1 cellular context compared by ENCODE assay signal in genomic region chr14:95307402-95308041, GRCh38.
TF ChIP-seq lines count a peak whose summit lies in the region.

No MANE protein-coding gene starts in this region.

TF ChIP-seq in HepG2, 621 proteins besides CTCF, POLR2A, EP300 and RAD21 (continued from another document):
- TF ChIP-seq, protein P1, sequence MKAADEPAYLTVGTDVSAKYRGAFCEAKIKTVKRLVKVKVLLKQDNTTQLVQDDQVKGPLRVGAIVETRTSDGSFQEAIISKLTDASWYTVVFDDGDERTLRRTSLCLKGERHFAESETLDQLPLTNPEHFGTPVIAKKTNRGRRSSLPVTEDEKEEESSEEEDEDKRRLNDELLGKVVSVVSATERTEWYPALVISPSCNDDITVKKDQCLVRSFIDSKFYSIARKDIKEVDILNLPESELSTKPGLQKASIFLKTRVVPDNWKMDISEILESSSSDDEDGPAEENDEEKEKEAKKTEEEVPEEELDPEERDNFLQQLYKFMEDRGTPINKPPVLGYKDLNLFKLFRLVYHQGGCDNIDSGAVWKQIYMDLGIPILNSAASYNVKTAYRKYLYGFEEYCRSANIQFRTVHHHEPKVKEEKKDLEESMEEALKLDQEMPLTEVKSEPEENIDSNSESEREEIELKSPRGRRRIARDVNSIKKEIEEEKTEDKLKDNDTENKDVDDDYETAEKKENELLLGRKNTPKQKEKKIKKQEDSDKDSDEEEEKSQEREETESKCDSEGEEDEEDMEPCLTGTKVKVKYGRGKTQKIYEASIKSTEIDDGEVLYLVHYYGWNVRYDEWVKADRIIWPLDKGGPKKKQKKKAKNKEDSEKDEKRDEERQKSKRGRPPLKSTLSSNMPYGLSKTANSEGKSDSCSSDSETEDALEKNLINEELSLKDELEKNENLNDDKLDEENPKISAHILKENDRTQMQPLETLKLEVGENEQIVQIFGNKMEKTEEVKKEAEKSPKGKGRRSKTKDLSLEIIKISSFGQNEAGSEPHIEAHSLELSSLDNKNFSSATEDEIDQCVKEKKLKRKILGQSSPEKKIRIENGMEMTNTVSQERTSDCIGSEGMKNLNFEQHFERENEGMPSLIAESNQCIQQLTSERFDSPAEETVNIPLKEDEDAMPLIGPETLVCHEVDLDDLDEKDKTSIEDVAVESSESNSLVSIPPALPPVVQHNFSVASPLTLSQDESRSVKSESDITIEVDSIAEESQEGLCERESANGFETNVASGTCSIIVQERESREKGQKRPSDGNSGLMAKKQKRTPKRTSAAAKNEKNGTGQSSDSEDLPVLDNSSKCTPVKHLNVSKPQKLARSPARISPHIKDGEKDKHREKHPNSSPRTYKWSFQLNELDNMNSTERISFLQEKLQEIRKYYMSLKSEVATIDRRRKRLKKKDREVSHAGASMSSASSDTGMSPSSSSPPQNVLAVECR (CRISPR knock-in tag; IDR thresholded peaks at IDR 0.05; ENCODE audit: borderline replicate concordance): no peak
- TF ChIP-seq, protein P2, sequence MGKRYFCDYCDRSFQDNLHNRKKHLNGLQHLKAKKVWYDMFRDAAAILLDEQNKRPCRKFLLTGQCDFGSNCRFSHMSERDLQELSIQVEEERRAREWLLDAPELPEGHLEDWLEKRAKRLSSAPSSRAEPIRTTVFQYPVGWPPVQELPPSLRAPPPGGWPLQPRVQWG (CRISPR knock-in tag; IDR thresholded peaks at IDR 0.05; ENCODE audit: borderline replicate concordance, low read depth): no peak
TF ChIP-seq in HepG2: peak in this region for 18.
